Comparison of ENCODE assay signal across 3 cellular contexts in the genomic region with DNA sequence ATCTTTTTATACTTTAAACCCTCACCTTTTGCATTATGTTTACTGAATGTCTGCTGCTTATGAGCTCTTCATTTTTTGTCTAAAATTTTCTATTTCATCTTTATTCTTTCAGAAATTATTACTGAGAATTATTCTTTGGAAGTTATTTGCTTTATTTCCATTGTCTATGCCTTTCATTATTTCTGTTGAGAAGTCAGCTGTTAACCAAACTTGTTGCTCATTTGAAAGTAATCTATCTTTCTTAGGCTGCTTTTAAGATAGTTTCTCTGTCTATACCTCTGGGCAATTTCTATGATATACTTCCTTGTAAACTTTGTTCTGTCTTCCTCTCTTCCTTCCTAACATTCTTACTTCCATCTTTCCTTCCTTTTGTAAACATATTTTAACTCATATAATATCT.
A peak's percentile ranks its signal among the peaks of the same experiment; 100 is the strongest.
TF ChIP-seq lines count a peak whose summit lies in the region.

No MANE protein-coding gene starts in this region.

TF ChIP-seq in HepG2, 621 proteins besides CTCF, POLR2A, EP300 and RAD21:
- TF ChIP-seq ZNF317 (CRISPR knock-in tag; IDR thresholded peaks at IDR 0.05): peak; percentile 90
- TF ChIP-seq, protein P1, sequence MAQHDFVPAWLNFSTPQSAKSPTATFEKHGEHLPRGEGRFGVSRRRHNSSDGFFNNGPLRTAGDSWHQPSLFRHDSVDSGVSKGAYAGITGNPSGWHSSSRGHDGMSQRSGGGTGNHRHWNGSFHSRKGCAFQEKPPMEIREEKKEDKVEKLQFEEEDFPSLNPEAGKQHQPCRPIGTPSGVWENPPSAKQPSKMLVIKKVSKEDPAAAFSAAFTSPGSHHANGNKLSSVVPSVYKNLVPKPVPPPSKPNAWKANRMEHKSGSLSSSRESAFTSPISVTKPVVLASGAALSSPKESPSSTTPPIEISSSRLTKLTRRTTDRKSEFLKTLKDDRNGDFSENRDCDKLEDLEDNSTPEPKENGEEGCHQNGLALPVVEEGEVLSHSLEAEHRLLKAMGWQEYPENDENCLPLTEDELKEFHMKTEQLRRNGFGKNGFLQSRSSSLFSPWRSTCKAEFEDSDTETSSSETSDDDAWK (CRISPR knock-in tag; IDR thresholded peaks at IDR 0.05): no peak
- TF ChIP-seq, protein P2, sequence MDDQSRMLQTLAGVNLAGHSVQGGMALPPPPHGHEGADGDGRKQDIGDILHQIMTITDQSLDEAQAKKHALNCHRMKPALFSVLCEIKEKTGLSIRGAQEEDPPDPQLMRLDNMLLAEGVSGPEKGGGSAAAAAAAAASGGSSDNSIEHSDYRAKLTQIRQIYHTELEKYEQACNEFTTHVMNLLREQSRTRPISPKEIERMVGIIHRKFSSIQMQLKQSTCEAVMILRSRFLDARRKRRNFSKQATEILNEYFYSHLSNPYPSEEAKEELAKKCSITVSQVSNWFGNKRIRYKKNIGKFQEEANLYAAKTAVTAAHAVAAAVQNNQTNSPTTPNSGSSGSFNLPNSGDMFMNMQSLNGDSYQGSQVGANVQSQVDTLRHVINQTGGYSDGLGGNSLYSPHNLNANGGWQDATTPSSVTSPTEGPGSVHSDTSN (CRISPR knock-in tag; IDR thresholded peaks at IDR 0.05; ENCODE audit: borderline replicate concordance): no peak
- no peak for TF ChIP-seq TP53 (CRISPR knock-in tag; conservative IDR thresholded peaks at IDR 0.05)

TF ChIP-seq in WTC11, 78 proteins besides CTCF, POLR2A, EP300 and RAD21:
- TF ChIP-seq ZNF416 (CRISPR knock-in tag; IDR thresholded peaks at IDR 0.05) (no peak), ATF1 (CRISPR knock-in tag; IDR thresholded peaks at IDR 0.05) (no peak), TEAD1 (CRISPR knock-in tag; IDR thresholded peaks at IDR 0.05) (no peak), ZNF317 (CRISPR knock-in tag; IDR thresholded peaks at IDR 0.05; ENCODE audit: borderline replicate concordance, low read depth) (peak; percentile 91), ZNF263 (CRISPR knock-in tag; IDR thresholded peaks at IDR 0.05; ENCODE audit: low read depth) (no peak)
- TF ChIP-seq, protein P3, sequence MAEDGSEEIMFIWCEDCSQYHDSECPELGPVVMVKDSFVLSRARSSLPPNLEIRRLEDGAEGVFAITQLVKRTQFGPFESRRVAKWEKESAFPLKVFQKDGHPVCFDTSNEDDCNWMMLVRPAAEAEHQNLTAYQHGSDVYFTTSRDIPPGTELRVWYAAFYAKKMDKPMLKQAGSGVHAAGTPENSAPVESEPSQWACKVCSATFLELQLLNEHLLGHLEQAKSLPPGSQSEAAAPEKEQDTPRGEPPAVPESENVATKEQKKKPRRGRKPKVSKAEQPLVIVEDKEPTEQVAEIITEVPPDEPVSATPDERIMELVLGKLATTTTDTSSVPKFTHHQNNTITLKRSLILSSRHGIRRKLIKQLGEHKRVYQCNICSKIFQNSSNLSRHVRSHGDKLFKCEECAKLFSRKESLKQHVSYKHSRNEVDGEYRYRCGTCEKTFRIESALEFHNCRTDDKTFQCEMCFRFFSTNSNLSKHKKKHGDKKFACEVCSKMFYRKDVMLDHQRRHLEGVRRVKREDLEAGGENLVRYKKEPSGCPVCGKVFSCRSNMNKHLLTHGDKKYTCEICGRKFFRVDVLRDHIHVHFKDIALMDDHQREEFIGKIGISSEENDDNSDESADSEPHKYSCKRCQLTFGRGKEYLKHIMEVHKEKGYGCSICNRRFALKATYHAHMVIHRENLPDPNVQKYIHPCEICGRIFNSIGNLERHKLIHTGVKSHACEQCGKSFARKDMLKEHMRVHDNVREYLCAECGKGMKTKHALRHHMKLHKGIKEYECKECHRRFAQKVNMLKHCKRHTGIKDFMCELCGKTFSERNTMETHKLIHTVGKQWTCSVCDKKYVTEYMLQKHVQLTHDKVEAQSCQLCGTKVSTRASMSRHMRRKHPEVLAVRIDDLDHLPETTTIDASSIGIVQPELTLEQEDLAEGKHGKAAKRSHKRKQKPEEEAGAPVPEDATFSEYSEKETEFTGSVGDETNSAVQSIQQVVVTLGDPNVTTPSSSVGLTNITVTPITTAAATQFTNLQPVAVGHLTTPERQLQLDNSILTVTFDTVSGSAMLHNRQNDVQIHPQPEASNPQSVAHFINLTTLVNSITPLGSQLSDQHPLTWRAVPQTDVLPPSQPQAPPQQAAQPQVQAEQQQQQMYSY (CRISPR knock-in tag; IDR thresholded peaks at IDR 0.05): no peak
- TF ChIP-seq, protein P4, sequence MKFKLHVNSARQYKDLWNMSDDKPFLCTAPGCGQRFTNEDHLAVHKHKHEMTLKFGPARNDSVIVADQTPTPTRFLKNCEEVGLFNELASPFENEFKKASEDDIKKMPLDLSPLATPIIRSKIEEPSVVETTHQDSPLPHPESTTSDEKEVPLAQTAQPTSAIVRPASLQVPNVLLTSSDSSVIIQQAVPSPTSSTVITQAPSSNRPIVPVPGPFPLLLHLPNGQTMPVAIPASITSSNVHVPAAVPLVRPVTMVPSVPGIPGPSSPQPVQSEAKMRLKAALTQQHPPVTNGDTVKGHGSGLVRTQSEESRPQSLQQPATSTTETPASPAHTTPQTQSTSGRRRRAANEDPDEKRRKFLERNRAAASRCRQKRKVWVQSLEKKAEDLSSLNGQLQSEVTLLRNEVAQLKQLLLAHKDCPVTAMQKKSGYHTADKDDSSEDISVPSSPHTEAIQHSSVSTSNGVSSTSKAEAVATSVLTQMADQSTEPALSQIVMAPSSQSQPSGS (CRISPR knock-in tag; IDR thresholded peaks at IDR 0.05; ENCODE audit: borderline replicate concordance, low read depth): no peak
TF ChIP-seq in WTC11: peak in this region for 1.

TF ChIP-seq in K562, 482 proteins besides CTCF, POLR2A, EP300 and RAD21:
- TF ChIP-seq TRIM28 (IDR thresholded peaks at IDR 0.05) (peak; percentile 79; the same call in 1 of the 2 replicates), CBX3 (IDR thresholded peaks at IDR 0.05; ENCODE audit: borderline replicate concordance in 1 of 2, low read length in 2 of 2) (peak in 1 of 2 experiments; percentile 51; a peak in 1 of 3 replicates), DMBX1 (CRISPR knock-in tag; IDR thresholded peaks at IDR 0.05; ENCODE audit: borderline replicate concordance) (no peak), FOXA3 (CRISPR knock-in tag; conservative IDR thresholded peaks at IDR 0.05 in 1 of 2, IDR thresholded peaks at IDR 0.05 in 1 of 2) (no peak), KHSRP (IDR thresholded peaks at IDR 0.05) (no peak), CBX5 (IDR thresholded peaks at IDR 0.05; ENCODE audit: borderline replicate concordance, low read depth) (peak; percentile 56; the same call in 1 of the 2 replicates), RFX1 (IDR thresholded peaks at IDR 0.05) (no peak), TRIM24 (IDR thresholded peaks at IDR 0.05) (peak; percentile 16 to 48; a peak in 2 of 4 replicates)
